22 cellular contexts compared by ENCODE assay signal in genomic region chr17:60481604-60482003, GRCh38. TPM values are rescaled to one million over a fixed set of nuclear protein-coding genes. Genes with fewer than 3 reads are reported as not detected.
"Had no signal": no experiment of that assay in that cellular context is flagged by ENCODE, and none has a peak within 500 bp of the region (broad histone marks: within the 10 kb centered on the region; RNA-seq: fewer than 3 reads in every experiment).

No MANE protein-coding gene starts in this region.

- H3K9me3 ChIP-seq: mucosa of descending colon, sigmoid colon, thyroid gland had no signal

- ATAC-seq: left ventricle myocardium superior; mucosa of descending colon; stimulated activated memory B cell treated with anti-CD40 and anti-IgM and Interleukin-4, amounts not matched to agents 10 μg/mL and 1 μg/mL and 100 μg/mL, for 72 hours; T-helper 17 cell had no signal

- H3K4me2 ChIP-seq: smooth muscle cell had no signal

- H3K4me1 ChIP-seq: sigmoid colon, thyroid gland had no signal

- H3K27me3 ChIP-seq: brain microvascular endothelial cell, sigmoid colon, thyroid gland had no signal

- H3K4me3 ChIP-seq: mucosa of descending colon, sigmoid colon, smooth muscle cell, thyroid gland had no signal

- DNase-seq: activated CD4-positive, alpha-beta memory T cell treated with anti-CD3 and anti-CD28 coated beads, Interleukin-2, amount 10 ng/mL, durations not matched to agents 7 days and 5 days; activated CD4-positive, alpha-beta T cell treated with anti-CD3 and anti-CD28 coated beads for 48 hours; activated gamma-delta T cell treated with Interleukin-2 at 50 U/mL for 16 hours; aorta; brain microvascular endothelial cell; central memory CD4-positive, alpha-beta T cell; immature natural killer cell; left ventricle myocardium superior; mammary epithelial cell; mucosa of descending colon; naive B cell; occipital lobe; posterior cingulate gyrus; sigmoid colon; stimulated activated CD4-positive, alpha-beta T cell treated with anti-CD3 and anti-CD28 coated beads, Interleukin-15, amount 100 ng/mL, for 24 hours; T-helper 17 cell; thyroid gland had no signal

- H3K27ac ChIP-seq: brain microvascular endothelial cell, sigmoid colon, thyroid gland had no signal

RNA-seq across cellular contexts. Expression of gene CHCT1, which starts 59.3 kb away (rescaled TPM):
- total RNA-seq: activated CD4-positive, alpha-beta memory T cell treated with anti-CD3 and anti-CD28 coated beads, Interleukin-2, amount 10 ng/mL, durations not matched to agents 7 days and 5 days; aorta; left ventricle myocardium superior; mammary epithelial cell; mucosa of descending colon; occipital lobe; renal cortical epithelial cell; sigmoid colon; smooth muscle cell; T-helper 17 cell; thyroid gland; urinary bladder had no signal
- polyA plus RNA-seq: aorta, immature natural killer cell, mammary epithelial cell, neural cell, sigmoid colon, smooth muscle cell had no signal
